ENCODE assay signal across 25 cellular contexts in the genomic region with DNA sequence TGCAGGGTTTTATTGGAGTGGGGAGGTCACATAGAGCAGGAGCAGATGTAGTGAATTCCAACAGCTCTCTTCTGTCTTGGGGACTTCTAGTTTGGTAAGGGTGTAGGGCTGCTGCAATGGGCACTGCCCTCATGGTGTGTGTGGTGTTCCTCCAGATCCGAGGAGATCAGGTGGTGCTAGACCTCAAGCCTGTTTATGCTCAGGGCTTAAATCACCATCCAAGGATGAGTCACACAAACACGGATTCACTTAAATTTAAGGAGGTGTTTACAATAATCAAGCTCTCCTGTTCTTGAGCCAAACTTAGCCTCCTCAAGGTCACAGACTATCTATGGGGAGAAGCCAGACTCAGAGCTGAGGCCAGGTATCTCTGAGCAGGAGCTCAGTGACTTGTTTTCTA. TPM values are rescaled to one million over a fixed set of nuclear protein-coding genes. Genes with fewer than 3 reads are reported as not detected.
"Had no signal": no experiment of that assay in that cellular context is flagged by ENCODE, and none has a peak within 500 bp of the region (broad histone marks: within the 10 kb centered on the region; RNA-seq: fewer than 3 reads in every experiment).

No MANE protein-coding gene starts in this region.

- H3K4me3 Mint-ChIP-seq: effector memory CD8-positive, alpha-beta T cell; naive thymus-derived CD8-positive, alpha-beta T cell; nephron progenitor cell; stimulated activated effector memory CD8-positive, alpha-beta T cell treated with anti-CD3 and anti-CD28 coated beads, Interleukin-12 subunit alpha, Interleukin-12 subunit beta, amount 100 ng/mL, for 72 hours; type B pancreatic cell had no signal

- H3K27me3 ChIP-seq: foreskin keratinocyte, gastroesophageal sphincter, heart left ventricle, hepatocyte, sigmoid colon, stomach, thyroid gland had no signal

- H3K4me1 ChIP-seq: foreskin keratinocyte, gastroesophageal sphincter, heart left ventricle, prostate gland, stomach, thyroid gland had no signal

- H3K4me3 ChIP-seq: gastroesophageal sphincter, heart left ventricle, hepatocyte, prostate gland, sigmoid colon, stomach, thyroid gland had no signal

- H3K27ac ChIP-seq: foreskin keratinocyte, gastroesophageal sphincter, heart left ventricle, hepatocyte, prostate gland, sigmoid colon, stomach, thyroid gland had no signal

- H3K36me3 Mint-ChIP-seq: stimulated activated effector memory CD8-positive, alpha-beta T cell treated with anti-CD3 and anti-CD28 coated beads, Interleukin-12 subunit alpha, Interleukin-12 subunit beta, amount 100 ng/mL, for 72 hours; type B pancreatic cell had no signal

- H3K27ac Mint-ChIP-seq: effector memory CD8-positive, alpha-beta T cell; naive thymus-derived CD8-positive, alpha-beta T cell; nephron progenitor cell; stimulated activated effector memory CD8-positive, alpha-beta T cell treated with anti-CD3 and anti-CD28 coated beads, Interleukin-12 subunit alpha, Interleukin-12 subunit beta, amount 100 ng/mL, for 72 hours; type B pancreatic cell had no signal

- H3K4me1 Mint-ChIP-seq: naive thymus-derived CD8-positive, alpha-beta T cell; nephron progenitor cell; stimulated activated effector memory CD8-positive, alpha-beta T cell treated with anti-CD3 and anti-CD28 coated beads, Interleukin-12 subunit alpha, Interleukin-12 subunit beta, amount 100 ng/mL, for 72 hours had no signal

- H3K36me3 ChIP-seq: gastroesophageal sphincter, heart left ventricle, prostate gland, sigmoid colon, stomach, thyroid gland had no signal

- H3K27me3 Mint-ChIP-seq: effector memory CD8-positive, alpha-beta T cell; type B pancreatic cell had no signal

- DNase-seq: cortex of kidney; effector memory CD8-positive, alpha-beta T cell; foreskin keratinocyte; heart left ventricle; kidney; mammary epithelial cell; naive thymus-derived CD8-positive, alpha-beta T cell; nephron progenitor cell; nucleus accumbens; right cardiac atrium; sigmoid colon; stimulated activated CD4-positive, alpha-beta T cell treated with anti-CD3 and anti-CD28 coated beads, Interleukin-2, amount 100 ng/mL, for 24 hours; stimulated activated CD4-positive, alpha-beta T cell treated with anti-CD3 and anti-CD28 coated beads, Interleukin-4, amount 100 ng/mL, for 24 hours; stimulated activated naive CD4-positive, alpha-beta T cell treated with Interleukin-2 at 50 U/mL for 16 hours; stomach; thyroid gland had no signal

- H3K9me3 ChIP-seq: prostate gland, thyroid gland had no signal

RNA-seq across cellular contexts. Expression of gene HS6ST3, which starts 23.0 kb away (rescaled TPM):
- total RNA-seq: left lobe of liver; liver; myocyte; naive thymus-derived CD8-positive, alpha-beta T cell; osteocyte had no signal

RNA-seq across cellular contexts. Expression of gene UGGT2, which starts 59.7 kb away (rescaled TPM):
- total RNA-seq: naive thymus-derived CD8-positive, alpha-beta T cell had no signal
